In the genomic region with DNA sequence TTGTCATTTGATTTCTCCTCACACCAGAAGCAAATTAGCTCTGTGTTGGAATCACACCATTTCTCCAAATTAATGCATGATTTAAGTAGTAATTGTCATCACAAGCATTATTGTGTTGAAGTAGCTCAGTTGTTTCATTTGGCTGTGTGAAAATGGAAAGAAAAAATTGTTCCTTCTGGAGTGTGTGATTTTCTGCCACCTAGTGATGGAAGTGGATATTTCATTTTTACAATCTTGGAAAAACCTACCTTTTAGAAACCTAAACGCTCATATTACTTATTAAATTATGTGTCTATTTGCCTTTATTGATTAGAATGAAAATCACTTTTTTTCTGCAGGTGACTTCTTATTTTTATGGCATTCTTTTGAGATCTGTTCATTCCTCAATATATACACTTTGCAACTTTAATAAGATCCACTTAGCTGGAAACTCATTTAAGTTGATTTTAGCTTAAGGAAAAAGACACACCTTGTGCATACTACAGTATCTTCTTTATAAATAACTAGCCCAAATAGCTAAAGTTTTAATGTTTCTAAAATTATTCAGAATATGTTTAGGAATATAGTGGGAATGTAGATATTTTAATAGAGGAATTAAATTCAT, we compare ENCODE assay signal across 8 cellular contexts. TPM values are rescaled to one million over a fixed set of nuclear protein-coding genes. Genes with fewer than 3 reads are reported as not detected.
DNase-seq lines count a peak whose midpoint lies in the region; ATAC-seq, FAIRE-seq and TF ChIP-seq lines count a peak whose summit lies in the region.

No MANE protein-coding gene starts in this region.

- POLR2A ChIA-PET in BJ (lab: Charles Lee) (interaction anchor here (0.6 kb wide), 1 partner anchor 57 kb away, joined by 9 read pairs; no protein-coding TSS in a partner anchor), H1 (lab: Charles Lee; ENCODE audit: partially characterized antibody) (no interaction called here)

- H3K27me3 ChIP-seq in BJ (ENCODE audit: control insufficient read depth, insufficient read depth, low read length) = no peaks in the 10 kb centered on the region
- H3K27me3 ChIP-seq in H1 (replicated peaks in 1 of 4; ENCODE audit: control insufficient read depth in 3 of 4, extremely low read depth in 1 of 4, insufficient read depth in 3 of 4, low read length in 3 of 4) = no peaks in the 10 kb centered on the region

- no peak overlapping the region for H4K5ac ChIP-seq in H1 (ENCODE audit: insufficient read length, low read depth, low read length)

- H3K36me3 Mint-ChIP-seq in progenitor cell of endocrine pancreas (ENCODE audit: insufficient read depth) = no peaks in the 10 kb centered on the region

- no peak overlapping the region for H2BK15ac ChIP-seq in H1 (ENCODE audit: low read length)

- no peak overlapping the region for H4K8ac ChIP-seq in H1 (ENCODE audit: extremely low read depth, insufficient read depth, low read length)

- H3K36me3 ChIP-seq in BJ (ENCODE audit: control insufficient read depth, insufficient read depth, low read length) (no peaks in the 10 kb centered on the region), H1 (ENCODE audit: control insufficient read depth in 2 of 4, insufficient read depth in 4 of 4, low read length in 3 of 4) (no peaks in the 10 kb centered on the region; a peak in 1 of 8 replicates)

- no peak overlapping the region for H3K4me3 ChIP-seq in BJ (ENCODE audit: low read depth, low read length)
- H3K4me3 ChIP-seq in H1 (ENCODE audit: extremely low read depth in 1 of 4, insufficient read depth in 2 of 4, low read depth in 3 of 4, low read length in 4 of 4) = no peak overlapping the region

- peak; percentile 45 to 46 for TF ChIP-seq RAD21 in H1 (IDR thresholded peaks at IDR 0.05 in 1 of 2, conservative IDR thresholded peaks at IDR 0.05 in 1 of 2; ENCODE audit: low read depth in 2 of 2, low read length in 2 of 2)

- H2BK20ac ChIP-seq in H1 (ENCODE audit: low read length) = no peak overlapping the region

- H3K4me3 Mint-ChIP-seq in progenitor cell of endocrine pancreas (ENCODE audit: low read depth) = no peak overlapping the region

- no peak overlapping the region for H2AFZ ChIP-seq in H1 (ENCODE audit: low read length)

- no peak overlapping the region for H2BK5ac ChIP-seq in H1 (ENCODE audit: low read depth, low read length)

- H3K9ac ChIP-seq in H1 (replicated peaks in 1 of 4; ENCODE audit: extremely low read depth in 1 of 4, low read depth in 3 of 4, low read length in 3 of 4) = no peak overlapping the region

- H3K79me1 ChIP-seq in H1 (ENCODE audit: low read depth, low read length) = no peaks in the 10 kb centered on the region

- H3K27ac ChIP-seq in H1 (ENCODE audit: low read depth, low read length) = no peak overlapping the region

- no peak overlapping the region for H3K23ac ChIP-seq in H1 (ENCODE audit: insufficient read length)

- no peaks in the 10 kb centered on the region for H3K79me2 ChIP-seq in H1 (ENCODE audit: control insufficient read depth in 1 of 2, insufficient read depth in 2 of 2, low read length in 2 of 2)

- H3K4me1 Mint-ChIP-seq in progenitor cell of endocrine pancreas (ENCODE audit: low read depth) = no peaks in the 10 kb centered on the region

- no peaks in the 10 kb centered on the region for H3K9me3 ChIP-seq in H1 (ENCODE audit: insufficient read depth in 2 of 2, low read depth in 1 of 2, low read length in 1 of 2)

- H3K4me1 ChIP-seq in H1 (replicated peaks in 1 of 4; ENCODE audit: control insufficient read depth in 3 of 4, insufficient read depth in 4 of 4, low read length in 3 of 4) = no peaks in the 10 kb centered on the region

- CTCF ChIA-PET in BJ (lab: Yijun Ruan, JAX) (interaction anchor here (0.7 to 1.9 kb wide), 9 partner anchors 10 to 663 kb away, joined by 3 to 8 read pairs (median 3); no protein-coding TSS in a partner anchor), H1 (lab: Charles Lee; ENCODE audit: partially characterized antibody) (interaction anchor here (0.5 to 2.2 kb wide), 22 partner anchors 9 to 385 kb away, joined by 3 to 11 read pairs (median 4); no protein-coding TSS in a partner anchor)

- no peak overlapping the region for H4K91ac ChIP-seq in H1 (replicated peaks; ENCODE audit: insufficient read length, low read length)

- no peak overlapping the region for H3K4ac ChIP-seq in H1 (replicated peaks; ENCODE audit: insufficient read length, low read depth, low read length)

- H3K56ac ChIP-seq in H1 (replicated peaks; ENCODE audit: insufficient read length, low read depth, low read length) = no peak overlapping the region

- no peak overlapping the region for H2BK120ac ChIP-seq in H1 (replicated peaks; ENCODE audit: low read depth, low read length)

- no peak overlapping the region for H3K27ac Mint-ChIP-seq in progenitor cell of endocrine pancreas

- TF ChIP-seq POLR2A in H1 (IDR thresholded peaks at IDR 0.05; ENCODE audit: control extremely low read depth in 1 of 2, low read depth in 2 of 2, low read length in 2 of 2) = no peak

- ATAC-seq in HG03457 (IDR thresholded peaks at IDR 0.05; ENCODE audit: unreplicated experiment) = no peak

- no peaks in the 10 kb centered on the region for H3K27me3 Mint-ChIP-seq in progenitor cell of endocrine pancreas

- no peaks in the 10 kb centered on the region for H3K9me3 Mint-ChIP-seq in progenitor cell of endocrine pancreas (ENCODE audit: low read depth)

- peak; percentile 54 for FAIRE-seq in GM19239 (lab: Jason Lieb, UNC)
- peak; percentile 57 for FAIRE-seq in H1 (lab: Jason Lieb, UNC)

- DNase-seq in BJ (ENCODE audit: low read depth) (no peak), GM19239 (ENCODE audit: insufficient read length, low spot score) (no peak), NCI-H345 (lab: John Stamatoyannopoulos, UW) (peak; percentile 8), H1 (ENCODE audit: low read depth in 1 of 2, low spot score in 2 of 2) (no peak), progenitor cell of endocrine pancreas (ENCODE audit: low spot score, unreplicated experiment) (no peak), NCI-H146 treated with DMSO at 0.1 percent for 48 hours (lab: John Stamatoyannopoulos, UW; ENCODE audit: unreplicated experiment) (no peak)
- DNase-seq in stimulated activated CD8-positive, alpha-beta memory T cell treated with anti-CD3 and anti-CD28 coated beads, Interleukin-4, amount 100 ng/mL, for 48 hours = no peak

- no peak overlapping the region for H2AK5ac ChIP-seq in H1 (ENCODE audit: low read depth, low read length)

- TF ChIP-seq CTCF in BJ (IDR thresholded peaks at IDR 0.05; ENCODE audit: insufficient read depth, low read depth, low read length) = peak; percentile 58
- peak in 1 of 3 experiments; percentile 45; a peak in 2 of 4 replicates for TF ChIP-seq CTCF in H1 (IDR thresholded peaks at IDR 0.05; ENCODE audit: control extremely low read depth in 1 of 3, insufficient read depth in 1 of 3, low read depth in 1 of 3, low read length in 3 of 3)
- TF ChIP-seq CTCF in progenitor cell of endocrine pancreas (IDR thresholded peaks at IDR 0.05; ENCODE audit: unreplicated experiment) = peak; percentile 67

- H3K4me2 ChIP-seq in H1 (ENCODE audit: insufficient read depth in 1 of 2, low read depth in 2 of 2, low read length in 2 of 2) = no peak overlapping the region

- TF ChIP-seq EP300 in H1 (IDR thresholded peaks at IDR 0.05; ENCODE audit: borderline replicate concordance in 1 of 2, low read depth in 2 of 2, low read length in 2 of 2) = no peak

- H4K20me1 ChIP-seq in H1 (replicated peaks in 1 of 2; ENCODE audit: control insufficient read depth in 1 of 2, insufficient read depth in 2 of 2, low read length in 2 of 2) = no peaks in the 10 kb centered on the region

- no peak overlapping the region for H2BK12ac ChIP-seq in H1 (ENCODE audit: low read depth, low read length)

- H3K18ac ChIP-seq in H1 (ENCODE audit: extremely low read depth, low read length) = no peak overlapping the region

- 90% methylated on average over 1 of the region's 1 CpG; no CpG with 5 or more reads in 1 of the 2 experiments for WGBS in H1 (ENCODE audit: extremely low coverage in 1 of 2, insufficient coverage in 1 of 2, insufficient read length in 1 of 2, insufficient replicate concordance in 2 of 2, low coverage in 1 of 2, low lambda C conversion rate in 2 of 2, missing lambda C conversion rate in 1 of 2), 2 experiments

- H3K14ac ChIP-seq in H1 (ENCODE audit: insufficient read length) = no peak overlapping the region

- no peaks in the 10 kb centered on the region for H3K23me2 ChIP-seq in H1 (ENCODE audit: low read depth, low read length)

TF ChIP-seq in H1, 55 proteins besides CTCF, POLR2A, EP300 and RAD21 (continues in another document):
- TF ChIP-seq TAF1 (IDR thresholded peaks at IDR 0.05; ENCODE audit: low read depth, low read length) = no peak
- no peak for TF ChIP-seq BACH1 (IDR thresholded peaks at IDR 0.05; ENCODE audit: low read length)
- TF ChIP-seq TEAD4 (IDR thresholded peaks at IDR 0.05; ENCODE audit: low read depth, low read length) = no peak
- TF ChIP-seq EGR1 (IDR thresholded peaks at IDR 0.05; ENCODE audit: borderline replicate concordance, low read depth, low read length) = no peak
- no peak for TF ChIP-seq TCF12 (IDR thresholded peaks at IDR 0.05; ENCODE audit: low read depth, low read length)
- TF ChIP-seq BCL11A (IDR thresholded peaks at IDR 0.05; ENCODE audit: low read depth in 2 of 2, low read length in 2 of 2) = no peak
- TF ChIP-seq KDM4A (IDR thresholded peaks at IDR 0.05; ENCODE audit: low read depth, low read length, severe bottlenecking) = no peak
- no peak for TF ChIP-seq TBP (IDR thresholded peaks at IDR 0.05; ENCODE audit: low read depth, low read length)
- no peak for TF ChIP-seq EZH2 (IDR thresholded peaks at IDR 0.05; ENCODE audit: low read depth, low read length, severe bottlenecking)
- TF ChIP-seq CEBPB (IDR thresholded peaks at IDR 0.05; ENCODE audit: low read depth, low read length) = no peak
- TF ChIP-seq ZNF274 (IDR thresholded peaks at IDR 0.05; ENCODE audit: borderline replicate concordance, extremely low read depth, low read length) = no peak
- TF ChIP-seq ATF3 (IDR thresholded peaks at IDR 0.05; ENCODE audit: insufficient read depth, low read depth, low read length) = no peak

RNA-seq across cellular contexts. Expression of gene SRI, which starts 50.0 kb away (rescaled TPM):
- polyA plus RNA-seq in BJ (2011; rRNA removed) = 61.8 and 102 TPM in 2 replicates
- 28.2 and 29.8 TPM in 2 replicates for polyA minus RNA-seq in BJ (2011; rRNA and poly(A)+ RNA removed)
- 168 and 170 TPM in 2 replicates for total RNA-seq in H1 (2021; fragmentation: NEBNext Ultra II Directional; extraction: Animal tissue kit (Norgen Biotek cat#: 25700))
- 64.8 and 118 TPM in 2 replicates for polyA plus RNA-seq in H1 (2011; rRNA removed)
- polyA plus RNA-seq in H1 (2011; cell fraction: cytosol; rRNA removed) = 103 TPM
- 83.2 TPM for polyA plus RNA-seq in H1 (2011; cell fraction: nucleus; rRNA removed)
- 201 to 235 TPM (median 212 TPM) in 4 replicates for polyA plus RNA-seq in H1 (2012, experiment 1 of 2)
- 83.4 TPM for polyA plus RNA-seq in H1 (2012, experiment 2 of 2)
- 129 TPM for polyA plus RNA-seq in H1 (2013, experiment 1 of 2)
- 133 TPM for polyA plus RNA-seq in H1 (2013, experiment 2 of 2)
- polyA minus RNA-seq in H1 (2011; rRNA and poly(A)+ RNA removed) = 72.3 and 82.0 TPM in 2 replicates
- polyA minus RNA-seq in H1 (2011; cell fraction: cytosol; rRNA and poly(A)+ RNA removed) = 46.0 TPM
- polyA minus RNA-seq in H1 (2011; cell fraction: nucleus; rRNA and poly(A)+ RNA removed) = 31.3 TPM
- 126 and 128 TPM in 2 replicates for total RNA-seq in progenitor cell of endocrine pancreas
